24 cellular contexts compared by ENCODE assay signal in genomic region chr10:100735345-100736143, GRCh38. TPM values are rescaled to one million over a fixed set of nuclear protein-coding genes. Genes with fewer than 3 reads are reported as not detected.
A peak's percentile ranks its signal among the peaks of the same experiment; 100 is the strongest.
DNase-seq lines count a peak whose midpoint lies in the region; ATAC-seq, FAIRE-seq and TF ChIP-seq lines count a peak whose summit lies in the region.
"Had no signal": no experiment of that assay in that cellular context is flagged by ENCODE, and none has a peak within 500 bp of the region (broad histone marks: within the 10 kb centered on the region; RNA-seq: fewer than 3 reads in every experiment).

No MANE protein-coding gene starts in this region.

- intact Hi-C loops in HepG2 (cut with micrococcal nuclease; ENCODE audit: unreplicated experiment): no loop called here
- intact Hi-C loops in right lobe of liver (cut with DNase I): no loop called here

- H3K36me3 Mint-ChIP-seq in endodermal cell (ENCODE audit: low read depth): no peaks in the 10 kb centered on the region
- H3K36me3 Mint-ChIP-seq in type B pancreatic cell: no peaks in the 10 kb centered on the region

- ATAC-seq in HepG2: no peak
- no peak for ATAC-seq in right lobe of liver
- ATAC-seq: activated CD4-positive, alpha-beta T cell treated with anti-CD3 and anti-CD28 coated beads for 36 hours had no signal

- peak overlapping the region; percentile 46 for H3K56ac ChIP-seq in mesendoderm (ENCODE audit: low read length)

- H2AFZ ChIP-seq in HepG2 (ENCODE audit: low read length): no peak overlapping the region

- no peak overlapping the region for H3K27ac Mint-ChIP-seq in endodermal cell
- H3K27ac Mint-ChIP-seq in type B pancreatic cell: no peak overlapping the region
- H3K27ac Mint-ChIP-seq: activated CD4-positive, alpha-beta T cell treated with anti-CD3 and anti-CD28 coated beads for 36 hours had no signal

- H3K79me1 ChIP-seq in mesendoderm (ENCODE audit: low read length): no peaks in the 10 kb centered on the region

- H3K4me3 Mint-ChIP-seq in endodermal cell (peak overlapping the region; percentile 26), type B pancreatic cell (peak overlapping the region; percentile 58)
- H3K4me3 Mint-ChIP-seq: activated CD4-positive, alpha-beta T cell treated with anti-CD3 and anti-CD28 coated beads for 36 hours; activated naive CD8-positive, alpha-beta T cell treated with anti-CD3 and anti-CD28 coated beads, Interleukin-2, amount 50 U/mL, for 24 hours had no signal

- in situ Hi-C loops in HepG2 (cut with HindIII; ENCODE audit: extremely low pct_ligation_motif_present, low pct_unique_long_range_greater_than_20kb): no loop called here

- no peak overlapping the region for H3K9ac ChIP-seq in HepG2 (ENCODE audit: insufficient read depth, low read depth, low read length)
- H3K9ac ChIP-seq in endodermal cell (ENCODE audit: extremely low read depth, low read length, poor library complexity, severe bottlenecking): no peak overlapping the region
- H3K9ac ChIP-seq in mesendoderm (ENCODE audit: low read length): no peak overlapping the region

- no peak for FAIRE-seq in HepG2 (lab: Jason Lieb, UNC)
- FAIRE-seq: GM12892, H54 had no signal

- H3K27ac ChIP-seq in HepG2 (ENCODE audit: extremely low read length, insufficient read depth, low read length) (no peak overlapping the region), right lobe of liver (no peak overlapping the region), endodermal cell (ENCODE audit: low read depth, low read length) (no peak overlapping the region), mesendoderm (ENCODE audit: low read depth, low read length) (no peak overlapping the region)
- H3K27ac ChIP-seq: cardiac muscle cell, right atrium auricular region, SJCRH30, suprapubic skin had no signal

- 10% methylated on average over 28 of the region's 73 CpGs for WGBS in HepG2 (ENCODE audit: low lambda C conversion rate)
- WGBS in right lobe of liver (ENCODE audit: insufficient coverage, low coverage, low lambda C conversion rate, missing lambda C conversion rate): 16% methylated on average over 14 of the region's 73 CpGs
- WGBS in endodermal cell (ENCODE audit: insufficient coverage in 1 of 2, insufficient read length in 1 of 2), 2 experiments: 3 to 5% methylated on average over 29 to 73 of the region's 73 CpGs
- WGBS in mesendoderm (ENCODE audit: extremely low coverage, insufficient coverage, low lambda C conversion rate): no CpG with 5 or more reads among the region's 73 CpGs

- H3K4me3 ChIP-seq in HepG2 (replicated peaks in 1 of 3; ENCODE audit: insufficient read depth in 1 of 3, low read depth in 2 of 3, low read length in 3 of 3) (no peak overlapping the region), right lobe of liver (no peak overlapping the region), endodermal cell (ENCODE audit: low read length) (peak overlapping the region; percentile 65), mesendoderm (ENCODE audit: low read length) (no peak overlapping the region)
- H3K4me3 ChIP-seq: cardiac muscle cell, right atrium auricular region, SJCRH30, suprapubic skin had no signal

- POLR2A ChIA-PET in HepG2 (lab: Yijun Ruan, JAX): no interaction called here

- H3K36me3 ChIP-seq in HepG2 (replicated peaks in 1 of 2; ENCODE audit: control insufficient read depth in 1 of 2, insufficient read depth in 2 of 2, low read length in 2 of 2) (no peaks in the 10 kb centered on the region), right lobe of liver (no peaks in the 10 kb centered on the region), endodermal cell (ENCODE audit: control insufficient read depth, insufficient read depth, low read length) (no peaks in the 10 kb centered on the region), mesendoderm (ENCODE audit: control insufficient read depth, insufficient read depth, low read length) (no peaks in the 10 kb centered on the region)
- H3K36me3 ChIP-seq: cardiac muscle cell, right atrium auricular region, SJCRH30, suprapubic skin had no signal

- H3K27me3 ChIP-seq in HepG2 (ENCODE audit: control insufficient read depth in 1 of 2, insufficient read depth in 2 of 2, low read length in 2 of 2): peaks cover 23 to 98% of the 10 kb centered on the region in 2 experiments
- H3K27me3 ChIP-seq in right lobe of liver: peaks cover 0 to 49% of the 10 kb centered on the region in 2 donors
- peaks cover 100% of the 10 kb centered on the region for H3K27me3 ChIP-seq in endodermal cell (ENCODE audit: control insufficient read depth, insufficient read depth, low read length, poor library complexity, severe bottlenecking)
- peaks cover 85% of the 10 kb centered on the region for H3K27me3 ChIP-seq in mesendoderm (ENCODE audit: insufficient read depth, low read length, poor library complexity)

- no peak overlapping the region for H3K4ac ChIP-seq in mesendoderm (ENCODE audit: low read depth, low read length)

- H3K9me3 ChIP-seq in HepG2 (ENCODE audit: low read length): no peaks in the 10 kb centered on the region
- no peaks in the 10 kb centered on the region for H3K9me3 ChIP-seq in right lobe of liver
- H3K9me3 ChIP-seq in endodermal cell (ENCODE audit: control insufficient read depth, low read length): no peaks in the 10 kb centered on the region
- H3K9me3 ChIP-seq: right atrium auricular region, SJCRH30, suprapubic skin had no signal

- BruUV-seq in HepG2 (replicated peaks; lab: Mats Ljungman, UMichigan): no TSS peak

- no peak for TF ChIP-seq CTCF in HepG2 (CRISPR knock-in tag; IDR thresholded peaks at IDR 0.05)
- TF ChIP-seq CTCF in right lobe of liver (IDR thresholded peaks at IDR 0.05): no peak
- no peak for TF ChIP-seq CTCF in endodermal cell (conservative IDR thresholded peaks at IDR 0.05)
- TF ChIP-seq CTCF in type B pancreatic cell (conservative IDR thresholded peaks at IDR 0.05): no peak

- H2BK5ac ChIP-seq in mesendoderm (ENCODE audit: low read length): no peak overlapping the region

- H3K23ac ChIP-seq in mesendoderm (ENCODE audit: low read length): no peak overlapping the region

- no peak overlapping the region for H4K8ac ChIP-seq in mesendoderm (ENCODE audit: low read depth, low read length)

- peaks cover 28% of the 10 kb centered on the region for H3K4me1 ChIP-seq in HepG2 (ENCODE audit: insufficient read depth, low read length)
- H3K4me1 ChIP-seq in right lobe of liver: peaks cover 0 to 18% (median 4%) of the 10 kb centered on the region in 4 donors
- H3K4me1 ChIP-seq in endodermal cell (ENCODE audit: control insufficient read depth, insufficient read depth, low read length): peaks cover 14% of the 10 kb centered on the region
- H3K4me1 ChIP-seq in mesendoderm (ENCODE audit: control insufficient read depth, low read depth, low read length): peaks cover 10% of the 10 kb centered on the region

- H3K9me3 Mint-ChIP-seq in endodermal cell: no peaks in the 10 kb centered on the region
- no peaks in the 10 kb centered on the region for H3K9me3 Mint-ChIP-seq in type B pancreatic cell
- H3K9me3 Mint-ChIP-seq: activated naive CD8-positive, alpha-beta T cell treated with anti-CD3 and anti-CD28 coated beads, Interleukin-2, amount 50 U/mL, for 24 hours; naive thymus-derived CD8-positive, alpha-beta T cell had no signal

- no peaks in the 10 kb centered on the region for H3K79me2 ChIP-seq in HepG2 (ENCODE audit: insufficient read depth, low read length)
- H3K79me2 ChIP-seq in mesendoderm (ENCODE audit: control insufficient read depth, insufficient read depth, low read length): no peaks in the 10 kb centered on the region

- H3K4me1 Mint-ChIP-seq in endodermal cell (peaks cover 48% of the 10 kb centered on the region), type B pancreatic cell (ENCODE audit: unreplicated experiment) (peaks cover 27% of the 10 kb centered on the region)

- TF ChIP-seq EP300 in HepG2 (IDR thresholded peaks at IDR 0.05; ENCODE audit: low read depth in 2 of 2, low read length in 2 of 2) (no peak), HepG2 (CRISPR knock-in tag; IDR thresholded peaks at IDR 0.05; ENCODE audit: borderline replicate concordance) (no peak)

- H3K18ac ChIP-seq in mesendoderm (ENCODE audit: low read length): no peak overlapping the region

- no peak overlapping the region for H2BK15ac ChIP-seq in mesendoderm (replicated peaks; ENCODE audit: low read depth)

- H3K27me3 Mint-ChIP-seq in endodermal cell (ENCODE audit: insufficient read depth): peaks cover 100% of the 10 kb centered on the region
- peaks cover 97% of the 10 kb centered on the region for H3K27me3 Mint-ChIP-seq in type B pancreatic cell

- no peak overlapping the region for H4K5ac ChIP-seq in mesendoderm (ENCODE audit: low read length)

- no peak for DNase-seq in HepG2 (ENCODE audit: low spot score)
- no peak for DNase-seq in right lobe of liver
- DNase-seq in endodermal cell: peak; percentile 74
- no peak for DNase-seq in mesendoderm
- DNase-seq in type B pancreatic cell (ENCODE audit: extremely low spot score, unreplicated experiment): no peak
- DNase-seq in activated CD8-positive, alpha-beta memory T cell treated with anti-CD3 and anti-CD28 coated beads, Interleukin-2, amount 50 U/mL, for 4 hours: no peak
- no peak for DNase-seq in stimulated activated CD4-positive, alpha-beta T cell treated with anti-CD3 and anti-CD28 coated beads, Interleukin-2, amount 100 ng/mL, for 24 hours
- no peak for DNase-seq in GM03348 (ENCODE audit: low spot score)
- DNase-seq: activated CD4-positive, alpha-beta T cell treated with anti-CD3 and anti-CD28 coated beads for 36 hours; activated naive CD8-positive, alpha-beta T cell treated with anti-CD3 and anti-CD28 coated beads, Interleukin-2, amount 50 U/mL, for 24 hours; NCI-H146; SJCRH30; stimulated activated CD4-positive, alpha-beta T cell treated with anti-CD3 and anti-CD28 coated beads, Interleukin-1b, Interleukin-23, amount 100 ng/mL, for 48 hours; T-helper 9 cell had no signal

- TF ChIP-seq POLR2A in HepG2 (IDR thresholded peaks at IDR 0.05; ENCODE audit: insufficient read depth in 1 of 2, low read depth in 2 of 2, low read length in 2 of 2) (no peak), right lobe of liver (IDR thresholded peaks at IDR 0.05) (no peak)

- H3K4me2 ChIP-seq in HepG2 (ENCODE audit: low read depth, low read length) (no peak overlapping the region), mesendoderm (ENCODE audit: low read length) (peak overlapping the region; percentile 5)

- CTCF ChIA-PET in HepG2 (lab: Yijun Ruan, JAX; ENCODE audit: low intra/inter-chr PET ratio, low total read pairs): no interaction called here

- H2BK120ac ChIP-seq in mesendoderm (ENCODE audit: low read depth, low read length): no peak overlapping the region

- H2AK5ac ChIP-seq in mesendoderm (ENCODE audit: low read length): no peak overlapping the region

- no peak for TF ChIP-seq RAD21 in HepG2 (CRISPR knock-in tag; IDR thresholded peaks at IDR 0.05)

- H4K20me1 ChIP-seq in HepG2 (ENCODE audit: insufficient read depth, low read length): peaks cover 4% of the 10 kb centered on the region; the same call in 1 of the 2 replicates

RNA-seq across cellular contexts. Expression of gene PAX2, which starts 9.8 kb away (rescaled TPM):
- not detected in 2 replicates for total RNA-seq in HepG2 (2016; rRNA removed; fragmentation: Illumina TruSeq; extraction: Trizol)
- total RNA-seq in HepG2 (2016; cell fraction: cytosol; rRNA removed; fragmentation: Illumina TruSeq; extraction: Trizol; ENCODE audit: low read depth): not detected in 2 replicates
- not detected in 2 replicates for total RNA-seq in HepG2 (2016; cell fraction: insoluble cytoplasmic fraction; rRNA removed; fragmentation: Illumina TruSeq; extraction: Trizol)
- not detected in 2 replicates for total RNA-seq in HepG2 (2016; cell fraction: membrane; rRNA removed; fragmentation: Illumina TruSeq; extraction: Trizol)
- total RNA-seq in HepG2 (2016; cell fraction: nucleus; rRNA removed; fragmentation: Illumina TruSeq; extraction: Trizol): not detected in 2 replicates
- not detected in 2 replicates for polyA plus RNA-seq in HepG2 (2011; rRNA removed)
- not detected in 2 replicates for polyA plus RNA-seq in HepG2 (2011; cell fraction: cytosol; rRNA removed)
- not detected in 2 replicates for polyA plus RNA-seq in HepG2 (2011; cell fraction: nucleus; rRNA removed)
- polyA plus RNA-seq in HepG2 (2012): not detected in 2 replicates
- polyA plus RNA-seq in HepG2 (2016; cell fraction: cytosol; fragmentation: Illumina TruSeq; extraction: Trizol; ENCODE audit: low read depth): not detected in 2 replicates
- polyA plus RNA-seq in HepG2 (2016; cell fraction: insoluble cytoplasmic fraction; fragmentation: Illumina TruSeq; extraction: Trizol; ENCODE audit: low read depth): not detected in 2 replicates
- not detected in 2 replicates for polyA plus RNA-seq in HepG2 (2016; cell fraction: membrane; fragmentation: Illumina TruSeq; extraction: Trizol; ENCODE audit: low read depth)
- polyA plus RNA-seq in HepG2 (2016; cell fraction: nucleus; fragmentation: Illumina TruSeq; extraction: Trizol; ENCODE audit: insufficient read depth, low read depth): not detected in 2 replicates
- not detected in 2 replicates for polyA minus RNA-seq in HepG2 (2011; rRNA and poly(A)+ RNA removed; ENCODE audit: low replicate concordance)
- not detected in 2 replicates for polyA minus RNA-seq in HepG2 (2011; cell fraction: cytosol; rRNA and poly(A)+ RNA removed)
- not detected in 2 replicates for polyA minus RNA-seq in HepG2 (2011; cell fraction: nucleus; rRNA and poly(A)+ RNA removed)
- total RNA-seq in right lobe of liver: under 1 TPM in 1 of 6 experiments, not detected in 5; 0.24 TPM
- total RNA-seq in endodermal cell: under 1 TPM; 0.93 to 0.99 TPM
- polyA plus RNA-seq in endodermal cell (2013, experiment 1 of 2): 3.0 TPM
- polyA plus RNA-seq in endodermal cell (2013, experiment 2 of 2): 3.6 TPM
- polyA plus RNA-seq in mesendoderm (2013, experiment 1 of 2): not detected
- 0.03 TPM for polyA plus RNA-seq in mesendoderm (2013, experiment 2 of 2)
- total RNA-seq in type B pancreatic cell (ENCODE audit: low replicate concordance): 0.19 and 4.4 TPM in 2 replicates
- total RNA-seq: cardiac muscle cell; liver; naive thymus-derived CD8-positive, alpha-beta T cell; NCI-H460; OCI-LY7; right atrium auricular region; suprapubic skin had no signal
- polyA plus RNA-seq: AG04450; cardiac muscle cell; liver; naive thymus-derived CD8-positive, alpha-beta T cell had no signal
